Comparison of ENCODE assay signal across 9 cellular contexts in genomic region chrX:154548028-154548316, GRCh38. TPM values are rescaled to one million over a fixed set of nuclear protein-coding genes. Genes with fewer than 3 reads are reported as not detected.
DNase-seq lines count a peak whose midpoint lies in the region; ATAC-seq and TF ChIP-seq lines count a peak whose summit lies in the region.
"Had no signal": no experiment of that assay in that cellular context is flagged by ENCODE, and none has a peak within 500 bp of the region (broad histone marks: within the 10 kb centered on the region; RNA-seq: fewer than 3 reads in every experiment).

No MANE protein-coding gene starts in this region.

- H3K27ac ChIP-seq in RWPE2 (ENCODE audit: poor library complexity, severe bottlenecking) (peak overlapping the region; percentile 88), esophagus squamous epithelium (peak overlapping the region; percentile 87 to 94 (median 90))

- no peak for TF ChIP-seq CTCF in RWPE2 (IDR thresholded peaks at IDR 0.05; ENCODE audit: poor library complexity, severe bottlenecking)
- TF ChIP-seq CTCF in esophagus squamous epithelium (IDR thresholded peaks at IDR 0.05), result no peak
- no peak for TF ChIP-seq CTCF in GM13976 (IDR thresholded peaks at IDR 0.05; ENCODE audit: borderline replicate concordance, control extremely low read depth, extremely low read depth, insufficient read depth, missing control alignments)

- in situ Hi-C loops in GM13976 (cut with MboI; ENCODE audit: low sequenced_read_pairs, unreplicated experiment), result loop anchor here (25.0 kb wide), 1 partner anchor 536 kb away; the partner anchor contains the start of gene IRAK1

- no peak for TF ChIP-seq POLR2A in esophagus squamous epithelium (IDR thresholded peaks at IDR 0.05)

- 3 to 36% methylated on average over 8 to 9 of the region's 9 CpGs for WGBS in esophagus squamous epithelium, 2 donors

- H3K4me3 ChIP-seq in GM08714 (ENCODE audit: low read length) (peak overlapping the region; percentile 99), RWPE2 (ENCODE audit: severe bottlenecking) (peak overlapping the region; percentile 87), esophagus squamous epithelium (peak overlapping the region; percentile 52 to 75 (median 66))

- intact Hi-C loops in esophagus squamous epithelium (cut with DNase I), result no loop called here

- no peak for ATAC-seq in RWPE2 (ENCODE audit: low read depth)
- no peak for ATAC-seq in HG02623 (IDR thresholded peaks at IDR 0.05; ENCODE audit: unreplicated experiment)
- no peak for ATAC-seq in HG02763 (IDR thresholded peaks at IDR 0.05; ENCODE audit: unreplicated experiment)

- H3K4me1 ChIP-seq in RWPE2 (ENCODE audit: insufficient read depth, poor library complexity, severe bottlenecking), result peaks cover 8% of the 10 kb centered on the region
- H3K4me1 ChIP-seq in esophagus squamous epithelium, result peaks cover 4 to 63% (median 6%) of the 10 kb centered on the region in 3 donors

- H3K36me3 ChIP-seq in RWPE2 (ENCODE audit: low read depth) (peaks cover 19% of the 10 kb centered on the region), esophagus squamous epithelium (peaks cover 0 to 16% (median 0%) of the 10 kb centered on the region in 3 donors)

- no peak for DNase-seq in RWPE2 (ENCODE audit: low spot score)
- DNase-seq in esophagus squamous epithelium (lab: John Stamatoyannopoulos, UW), result no peak
- DNase-seq in pons (ENCODE audit: low spot score), result peak; percentile 10
- DNase-seq in GM13976 (ENCODE audit: low spot score), result no peak
- DNase-seq in NCI-H2107 (lab: John Stamatoyannopoulos, UW), result no peak

- H3K27me3 ChIP-seq in RWPE2 (ENCODE audit: insufficient read depth, poor library complexity, severe bottlenecking) (no peaks in the 10 kb centered on the region), esophagus squamous epithelium (no peaks in the 10 kb centered on the region)

- H3K9me3 ChIP-seq in RWPE2 (ENCODE audit: severe bottlenecking) (no peaks in the 10 kb centered on the region), esophagus squamous epithelium (no peaks in the 10 kb centered on the region)

RNA-seq across cellular contexts. Expression of gene IKBKG, which starts 0.6 kb away (rescaled TPM):
- total RNA-seq in esophagus squamous epithelium, result 10 to 100 TPM in 3 of 4 donors, 1 to 10 TPM in 1; 9.9 to 14.7 (median 12.6) TPM

RNA-seq across cellular contexts. Expression of gene G6PD, which starts 1.3 kb away (rescaled TPM):
- 100 to 1,000 TPM in 1 of 4 donors, 10 to 100 TPM in 3; 46.5 to 180 (median 79.9) TPM for total RNA-seq in esophagus squamous epithelium

RNA-seq across cellular contexts. Expression of gene FAM3A, which starts 31.9 kb away (rescaled TPM):
- total RNA-seq in esophagus squamous epithelium, result 10 to 100 TPM; 30.5 to 50.8 (median 40.9) TPM

RNA-seq across cellular contexts. Expression of gene CTAG1A, which starts 37.0 kb away (rescaled TPM):
- not detected for total RNA-seq in esophagus squamous epithelium
- total RNA-seq: renal cortical epithelial cell had no signal

RNA-seq across cellular contexts. Expression of gene SLC10A3, which starts 57.5 kb away (rescaled TPM):
- total RNA-seq in esophagus squamous epithelium, result 10 to 100 TPM; 26.1 to 38.5 (median 29.5) TPM
